1 cellular context compared by ENCODE assay signal in genomic region chr14:100889641-100890040, GRCh38.
TF ChIP-seq lines count a peak whose summit lies in the region.

No MANE protein-coding gene starts in this region.

TF ChIP-seq in HepG2, 621 proteins besides CTCF, POLR2A, EP300 and RAD21 (continued from another document):
- TF ChIP-seq PAXIP1 (CRISPR knock-in tag; conservative IDR thresholded peaks at IDR 0.05) (no peak), KDM2A (CRISPR knock-in tag; IDR thresholded peaks at IDR 0.05; ENCODE audit: borderline replicate concordance, low read depth) (no peak), ZNF430 (CRISPR knock-in tag; IDR thresholded peaks at IDR 0.05) (no peak), HNF1B (CRISPR knock-in tag; IDR thresholded peaks at IDR 0.05) (no peak), ZNF678 (CRISPR knock-in tag; IDR thresholded peaks at IDR 0.05) (no peak)
- TF ChIP-seq, protein P1, sequence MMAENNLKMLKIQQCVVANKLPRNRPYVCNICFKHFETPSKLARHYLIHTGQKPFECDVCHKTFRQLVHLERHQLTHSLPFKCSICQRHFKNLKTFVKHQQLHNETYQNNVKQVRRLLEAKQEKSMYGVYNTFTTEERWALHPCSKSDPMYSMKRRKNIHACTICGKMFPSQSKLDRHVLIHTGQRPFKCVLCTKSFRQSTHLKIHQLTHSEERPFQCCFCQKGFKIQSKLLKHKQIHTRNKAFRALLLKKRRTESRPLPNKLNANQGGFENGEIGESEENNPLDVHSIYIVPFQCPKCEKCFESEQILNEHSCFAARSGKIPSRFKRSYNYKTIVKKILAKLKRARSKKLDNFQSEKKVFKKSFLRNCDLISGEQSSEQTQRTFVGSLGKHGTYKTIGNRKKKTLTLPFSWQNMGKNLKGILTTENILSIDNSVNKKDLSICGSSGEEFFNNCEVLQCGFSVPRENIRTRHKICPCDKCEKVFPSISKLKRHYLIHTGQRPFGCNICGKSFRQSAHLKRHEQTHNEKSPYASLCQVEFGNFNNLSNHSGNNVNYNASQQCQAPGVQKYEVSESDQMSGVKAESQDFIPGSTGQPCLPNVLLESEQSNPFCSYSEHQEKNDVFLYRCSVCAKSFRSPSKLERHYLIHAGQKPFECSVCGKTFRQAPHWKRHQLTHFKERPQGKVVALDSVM (CRISPR knock-in tag; IDR thresholded peaks at IDR 0.05) = no peak
- TF ChIP-seq, protein P2, sequence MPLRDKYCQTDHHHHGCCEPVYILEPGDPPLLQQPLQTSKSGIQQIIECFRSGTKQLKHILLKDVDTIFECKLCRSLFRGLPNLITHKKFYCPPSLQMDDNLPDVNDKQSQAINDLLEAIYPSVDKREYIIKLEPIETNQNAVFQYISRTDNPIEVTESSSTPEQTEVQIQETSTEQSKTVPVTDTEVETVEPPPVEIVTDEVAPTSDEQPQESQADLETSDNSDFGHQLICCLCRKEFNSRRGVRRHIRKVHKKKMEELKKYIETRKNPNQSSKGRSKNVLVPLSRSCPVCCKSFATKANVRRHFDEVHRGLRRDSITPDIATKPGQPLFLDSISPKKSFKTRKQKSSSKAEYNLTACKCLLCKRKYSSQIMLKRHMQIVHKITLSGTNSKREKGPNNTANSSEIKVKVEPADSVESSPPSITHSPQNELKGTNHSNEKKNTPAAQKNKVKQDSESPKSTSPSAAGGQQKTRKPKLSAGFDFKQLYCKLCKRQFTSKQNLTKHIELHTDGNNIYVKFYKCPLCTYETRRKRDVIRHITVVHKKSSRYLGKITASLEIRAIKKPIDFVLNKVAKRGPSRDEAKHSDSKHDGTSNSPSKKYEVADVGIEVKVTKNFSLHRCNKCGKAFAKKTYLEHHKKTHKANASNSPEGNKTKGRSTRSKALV (CRISPR knock-in tag; IDR thresholded peaks at IDR 0.05) = no peak
